Comparison of ENCODE assay signal across 1 cellular context in the genomic region with DNA sequence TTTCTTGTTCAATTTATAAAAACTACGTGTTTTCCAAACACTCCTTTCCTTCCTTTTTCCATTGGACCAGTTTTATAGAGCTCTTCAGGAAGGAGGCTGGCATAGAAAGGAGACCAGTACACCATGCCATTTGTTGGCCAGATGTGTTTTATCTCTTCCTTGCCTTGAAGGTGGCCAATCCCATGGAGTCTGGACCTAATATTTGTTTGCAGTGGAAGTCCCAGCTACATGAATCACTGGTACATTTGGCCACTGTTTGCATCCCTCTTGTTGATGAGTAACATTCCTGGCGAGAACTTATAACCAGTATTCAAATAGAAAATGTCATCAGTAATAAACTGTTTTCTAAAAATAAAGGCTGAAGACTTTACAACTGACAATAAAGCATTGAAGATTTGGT.
TF ChIP-seq lines count a peak whose summit lies in the region.

No MANE protein-coding gene starts in this region.

TF ChIP-seq in IMR-90, 13 proteins besides CTCF, POLR2A, EP300 and RAD21:
- TF ChIP-seq MAFK (IDR thresholded peaks at IDR 0.05; ENCODE audit: low read depth, low read length) (no peak), FOS (IDR thresholded peaks at IDR 0.05; ENCODE audit: low read depth, low read length) (no peak)
